Comparison of ENCODE assay signal across 21 cellular contexts in the genomic region with DNA sequence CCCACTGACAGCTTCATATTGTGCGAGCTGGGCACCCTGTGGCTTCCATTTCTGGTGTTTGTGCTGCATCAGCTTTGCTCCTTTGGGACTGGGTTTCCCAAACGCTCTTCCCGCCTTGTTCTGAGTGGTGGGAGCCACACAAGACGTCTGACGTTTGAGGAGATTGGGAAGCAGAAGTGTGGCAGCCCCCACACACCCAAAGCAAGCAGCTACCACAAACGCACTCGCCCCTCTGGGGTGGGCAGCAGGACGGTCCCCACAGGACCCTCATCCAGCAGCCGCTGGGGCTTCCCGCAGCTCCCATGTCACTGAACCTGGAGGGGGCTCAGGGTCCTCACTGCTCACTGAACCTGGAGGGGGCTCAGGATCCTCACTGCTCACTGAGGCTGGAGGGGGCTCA.
A peak's percentile ranks its signal among the peaks of the same experiment; 100 is the strongest.
DNase-seq lines count a peak whose midpoint lies in the region; ATAC-seq, FAIRE-seq and TF ChIP-seq lines count a peak whose summit lies in the region.
"Had no signal": no experiment of that assay in that cellular context is flagged by ENCODE, and none has a peak within 500 bp of the region (broad histone marks: within the 10 kb centered on the region; RNA-seq: fewer than 3 reads in every experiment).

No MANE protein-coding gene starts in this region.

- H3K4me1 ChIP-seq in kidney (ENCODE audit: control insufficient read depth in 1 of 2, insufficient read depth in 1 of 2, low read depth in 1 of 2, low read length in 2 of 2) (no peaks in the 10 kb centered on the region), aorta (ENCODE audit: control insufficient read depth in 1 of 2, insufficient read depth in 2 of 2, low read length in 2 of 2) (no peaks in the 10 kb centered on the region)
- H3K4me1 ChIP-seq in effector memory CD4-positive, alpha-beta T cell (ENCODE audit: control insufficient read depth, insufficient read depth, low read length, poor library complexity, severe bottlenecking), result no peaks in the 10 kb centered on the region
- H3K4me1 ChIP-seq: Caco-2 had no signal

- no peaks in the 10 kb centered on the region for H3K27me3 ChIP-seq in aorta (ENCODE audit: control insufficient read depth in 1 of 2, insufficient read depth in 2 of 2, low read length in 1 of 2)
- no peaks in the 10 kb centered on the region for H3K27me3 ChIP-seq in effector memory CD4-positive, alpha-beta T cell (replicated peaks; ENCODE audit: control insufficient read depth, insufficient read depth, low read length, poor library complexity, severe bottlenecking)
- H3K27me3 ChIP-seq: BE2C had no signal

- H3K9ac ChIP-seq in SK-N-MC (ENCODE audit: insufficient read length), result no peak overlapping the region
- no peak overlapping the region for H3K9ac ChIP-seq in kidney (ENCODE audit: low read length in 2 of 2)
- H3K9ac ChIP-seq: GM23248 had no signal

- FAIRE-seq in kidney (lab: Jason Lieb, UNC), result no peak
- FAIRE-seq: A204.1, D721Med, G401.6, GM12891, H54, HepG2 had no signal

- ATAC-seq in aorta (ENCODE audit: low FRiP score) (no peak), HG03439 (IDR thresholded peaks at IDR 0.05; ENCODE audit: unreplicated experiment) (no peak)
- ATAC-seq: HepG2 had no signal

- no peak for DNase-seq in SK-N-MC (ENCODE audit: low read depth, low spot score)
- DNase-seq in kidney, result peak; percentile 32
- peak; percentile 57 for DNase-seq in posterior vena cava (ENCODE audit: low spot score)
- peak; percentile 26 to 51 for DNase-seq in aorta
- DNase-seq in effector memory CD4-positive, alpha-beta T cell, result no peak
- no peak for DNase-seq in OCI-M1 (lab: John Stamatoyannopoulos, UW)
- DNase-seq: ACHN; BE2C; C1 segment of cervical spinal cord; Caco-2; CD4-positive, alpha-beta T cell; GM23248; HCEC 1CT; HFFc6 had no signal

- no peak for TF ChIP-seq CTCF in kidney (IDR thresholded peaks at IDR 0.05; ENCODE audit: borderline replicate concordance, extremely low read depth, insufficient read depth)

- intact Hi-C loops in kidney (cut with DNase I), result no loop called here
- intact Hi-C loops in posterior vena cava (cut with DNase I), result no loop called here
- intact Hi-C loops in aorta (cut with DNase I), result no loop called here

- H3K9me3 ChIP-seq in SK-N-MC (ENCODE audit: low read depth, low read length), result no peaks in the 10 kb centered on the region
- H3K9me3 ChIP-seq in kidney (ENCODE audit: control insufficient read depth in 1 of 2, low read length in 2 of 2), result no peaks in the 10 kb centered on the region
- no peaks in the 10 kb centered on the region for H3K9me3 ChIP-seq in aorta (ENCODE audit: control insufficient read depth, low read length)
- H3K9me3 ChIP-seq in effector memory CD4-positive, alpha-beta T cell (ENCODE audit: control insufficient read depth, low read length), result no peaks in the 10 kb centered on the region
- H3K9me3 ChIP-seq: BE2C, Caco-2 had no signal

- peak overlapping the region; percentile 28; the same call in 1 of the 2 replicates for H3K4me3 ChIP-seq in SK-N-MC
- H3K4me3 ChIP-seq in kidney (ENCODE audit: low read length in 2 of 2), result no peak overlapping the region
- no peak overlapping the region for H3K4me3 ChIP-seq in aorta (ENCODE audit: low read length in 2 of 2)
- H3K4me3 ChIP-seq in effector memory CD4-positive, alpha-beta T cell (ENCODE audit: insufficient read depth, low read depth, low read length, poor library complexity, severe bottlenecking), result no peak overlapping the region
- H3K4me3 ChIP-seq: GM23248 had no signal

- 69 to 74% methylated on average over 10 of the region's 10 CpGs for WGBS in aorta, 2 donors

- no peaks in the 10 kb centered on the region for H3K36me3 ChIP-seq in SK-N-MC (ENCODE audit: insufficient read depth, low read length)
- H3K36me3 ChIP-seq in kidney (ENCODE audit: control insufficient read depth in 1 of 2, insufficient read depth in 2 of 2, low read length in 2 of 2), result no peaks in the 10 kb centered on the region
- no peaks in the 10 kb centered on the region for H3K36me3 ChIP-seq in aorta (ENCODE audit: control insufficient read depth in 1 of 2, insufficient read depth in 2 of 2, low read length in 1 of 2)
- no peaks in the 10 kb centered on the region for H3K36me3 ChIP-seq in effector memory CD4-positive, alpha-beta T cell (ENCODE audit: control insufficient read depth, insufficient read depth, low read length)
- H3K36me3 ChIP-seq: BE2C had no signal

- H3K27ac ChIP-seq in SK-N-MC (no peak overlapping the region), kidney (ENCODE audit: low read depth in 2 of 2, low read length in 2 of 2) (no peak overlapping the region), aorta (ENCODE audit: low read depth in 1 of 2, low read length in 2 of 2) (no peak overlapping the region)
- no peak overlapping the region for H3K27ac ChIP-seq in effector memory CD4-positive, alpha-beta T cell (ENCODE audit: insufficient read depth, low read length, poor library complexity, severe bottlenecking)
- H3K27ac ChIP-seq: GM23248 had no signal

Comparison
In these comparisons a context has a peak if more than half of its experiments do, and no peak if none do; other contexts are left out.
1. DNase-seq: peak in kidney (single experiment), posterior vena cava (single experiment) and aorta (2 of 2); none in SK-N-MC (single experiment), effector memory CD4-positive, alpha-beta T cell (0 of 3) and OCI-M1 (single experiment).